In genomic region chr22:32103648-32104326, GRCh38 we compare ENCODE assay signal across 2 cellular contexts.
TF ChIP-seq lines count a peak whose summit lies in the region.

No MANE protein-coding gene starts in this region.

TF ChIP-seq in HCT116, 20 proteins besides CTCF, POLR2A, EP300 and RAD21:
- TF ChIP-seq SRF (IDR thresholded peaks at IDR 0.05; ENCODE audit: low read depth): no peak
- no peak for TF ChIP-seq POLR2AphosphoS5 (IDR thresholded peaks at IDR 0.05; ENCODE audit: low read depth, low read length)
- TF ChIP-seq ZNF274 (IDR thresholded peaks at IDR 0.05; ENCODE audit: low read depth, low read length): no peak
- TF ChIP-seq REST (IDR thresholded peaks at IDR 0.05; ENCODE audit: low read depth): no peak
- no peak for TF ChIP-seq EGR1 (IDR thresholded peaks at IDR 0.05; ENCODE audit: low read depth)
- no peak for TF ChIP-seq CBX3 (IDR thresholded peaks at IDR 0.05; ENCODE audit: low read depth)
- TF ChIP-seq YY1 (IDR thresholded peaks at IDR 0.05; ENCODE audit: extremely low read depth, insufficient replicate concordance, low read depth, low read length): no peak
- no peak for TF ChIP-seq ATF3 (IDR thresholded peaks at IDR 0.05)
TF ChIP-seq in HCT116: peak in this region for 0.

TF ChIP-seq in HepG2, 621 proteins besides CTCF, POLR2A, EP300 and RAD21:
- no peak for TF ChIP-seq NFAT5 (CRISPR knock-in tag; IDR thresholded peaks at IDR 0.05)
- peak; percentile 61 for TF ChIP-seq STAG1 (CRISPR knock-in tag; IDR thresholded peaks at IDR 0.05)
- no peak for TF ChIP-seq KLF11 (CRISPR knock-in tag; IDR thresholded peaks at IDR 0.05)
- TF ChIP-seq RARG (CRISPR knock-in tag; IDR thresholded peaks at IDR 0.05; ENCODE audit: low read depth): no peak
- TF ChIP-seq SOX5 (CRISPR knock-in tag; IDR thresholded peaks at IDR 0.05; ENCODE audit: borderline replicate concordance): no peak
- TF ChIP-seq TRIM22 (IDR thresholded peaks at IDR 0.05): no peak
- TF ChIP-seq ZNF234 (CRISPR knock-in tag; conservative IDR thresholded peaks at IDR 0.05): no peak
- no peak for TF ChIP-seq ZNF10 (CRISPR knock-in tag; IDR thresholded peaks at IDR 0.05; ENCODE audit: borderline replicate concordance, low read depth)
- TF ChIP-seq ZSCAN22 (CRISPR knock-in tag; IDR thresholded peaks at IDR 0.05): no peak
- no peak for TF ChIP-seq EED (CRISPR knock-in tag; IDR thresholded peaks at IDR 0.05)
- TF ChIP-seq CC2D1A (CRISPR knock-in tag; IDR thresholded peaks at IDR 0.05): no peak
- TF ChIP-seq CREBL2 (CRISPR knock-in tag; IDR thresholded peaks at IDR 0.05; ENCODE audit: borderline replicate concordance): no peak
- TF ChIP-seq RERE (CRISPR knock-in tag; IDR thresholded peaks at IDR 0.05; ENCODE audit: low read depth): no peak
- 0 out of 2 replicates have a peak, but pooled peaks have one; percentile 13 for TF ChIP-seq BCL6 (CRISPR knock-in tag; IDR thresholded peaks at IDR 0.05)
- TF ChIP-seq NFKBIZ (CRISPR knock-in tag; IDR thresholded peaks at IDR 0.05): no peak
- no peak for TF ChIP-seq ZKSCAN1 (IDR thresholded peaks at IDR 0.05; ENCODE audit: low read length)
- no peak for TF ChIP-seq LRRFIP1 (CRISPR knock-in tag; conservative IDR thresholded peaks at IDR 0.05)
- no peak for TF ChIP-seq CREB3 (CRISPR knock-in tag; IDR thresholded peaks at IDR 0.05)
TF ChIP-seq in HepG2: peak in this region for 2.
